9 cellular contexts compared by ENCODE assay signal in genomic region chr10:124697837-124698559, GRCh38. TPM values are rescaled to one million over a fixed set of nuclear protein-coding genes. Genes with fewer than 3 reads are reported as not detected.
DNase-seq lines count a peak whose midpoint lies in the region; ATAC-seq and TF ChIP-seq lines count a peak whose summit lies in the region.
"Had no signal": no experiment of that assay in that cellular context is flagged by ENCODE, and none has a peak within 500 bp of the region (broad histone marks: within the 10 kb centered on the region; RNA-seq: fewer than 3 reads in every experiment).

No MANE protein-coding gene starts in this region.

- no peaks in the 10 kb centered on the region for H3K9me3 ChIP-seq in heart left ventricle
- no peaks in the 10 kb centered on the region for H3K9me3 ChIP-seq in right cardiac atrium (ENCODE audit: control insufficient read depth, low read length)
- no peaks in the 10 kb centered on the region for H3K9me3 ChIP-seq in upper lobe of right lung
- H3K9me3 ChIP-seq in smooth muscle cell (replicated peaks; ENCODE audit: low read depth) = no peaks in the 10 kb centered on the region

- no peak for TF ChIP-seq CTCF in heart left ventricle (IDR thresholded peaks at IDR 0.05)
- no peak for TF ChIP-seq CTCF in upper lobe of right lung (IDR thresholded peaks at IDR 0.05)
- no peak for TF ChIP-seq CTCF in smooth muscle cell (IDR thresholded peaks at IDR 0.05; ENCODE audit: borderline replicate concordance, insufficient read depth, poor library complexity, severe bottlenecking)
- TF ChIP-seq CTCF in brain microvascular endothelial cell (IDR thresholded peaks at IDR 0.05; ENCODE audit: low read depth, low read length, missing control alignments) = no peak

- H4K20me1 ChIP-seq in smooth muscle cell (ENCODE audit: low read depth) = peaks cover 55% of the 10 kb centered on the region

- H2AFZ ChIP-seq in smooth muscle cell (ENCODE audit: low read depth) = no peak overlapping the region

- H3K4me1 ChIP-seq in heart left ventricle (peaks cover 38 to 99% (median 81%) of the 10 kb centered on the region in 12 donors), right cardiac atrium (ENCODE audit: control insufficient read depth, insufficient read depth, low read length) (peaks cover 63% of the 10 kb centered on the region), upper lobe of right lung (peaks cover 69% of the 10 kb centered on the region), smooth muscle cell (ENCODE audit: low read depth) (no peaks in the 10 kb centered on the region)

- no peak overlapping the region for H3K9ac ChIP-seq in smooth muscle cell (ENCODE audit: low read depth)

- H3K4me3 ChIP-seq in heart left ventricle = no peak overlapping the region
- no peak overlapping the region for H3K4me3 ChIP-seq in right cardiac atrium (ENCODE audit: low read length)
- H3K4me3 ChIP-seq in upper lobe of right lung = no peak overlapping the region
- H3K4me3 ChIP-seq in smooth muscle cell = no peak overlapping the region
- no peak overlapping the region for H3K4me3 ChIP-seq in brain microvascular endothelial cell (ENCODE audit: low read depth, low read length)
- H3K4me3 ChIP-seq: lung had no signal

- H3K36me3 ChIP-seq in heart left ventricle (peaks cover 0 to 20% (median 12%) of the 10 kb centered on the region in 9 donors), upper lobe of right lung (peaks cover 26% of the 10 kb centered on the region), smooth muscle cell (ENCODE audit: low read depth) (no peaks in the 10 kb centered on the region), brain microvascular endothelial cell (replicated peaks) (peaks cover 6% of the 10 kb centered on the region)

- H3K79me2 ChIP-seq in smooth muscle cell (ENCODE audit: low read depth) = no peaks in the 10 kb centered on the region

- TF ChIP-seq POLR2A in heart left ventricle (IDR thresholded peaks at IDR 0.05) = no peak

- 61 to 68% (median 66%) methylated on average over 9 to 13 of the region's 13 CpGs for WGBS in heart left ventricle, 4 donors
- 73% methylated on average over 13 of the region's 13 CpGs for WGBS in right cardiac atrium
- 96% methylated on average over 12 of the region's 13 CpGs for WGBS in smooth muscle cell (ENCODE audit: low lambda C conversion rate)

- in situ Hi-C loops in brain microvascular endothelial cell (cut with HindIII; ENCODE audit: low pct_ligation_motif_present, low sequenced_read_pairs) = no loop called here

- peak in 2 of 5 donors; percentile 22 to 64 for DNase-seq in heart left ventricle
- no peak for DNase-seq in Right ventricle myocardium superior
- DNase-seq in activated CD4-positive, alpha-beta T cell treated with anti-CD3 and anti-CD28 coated beads for 4 hours = peak; percentile 44 to 60
- peak in 2 of 3 donors; percentile 13 to 53 for DNase-seq in right cardiac atrium
- peak; percentile 63 for DNase-seq in upper lobe of right lung
- no peak for DNase-seq in smooth muscle cell (lab: John Stamatoyannopoulos, UW; ENCODE audit: unreplicated experiment)
- no peak for DNase-seq in SW480 (ENCODE audit: low spot score)
- DNase-seq in brain microvascular endothelial cell = no peak

- intact Hi-C loops in heart left ventricle (cut with DNase I) (no loop called here), Right ventricle myocardium superior (cut with DNase I) (no loop called here), right cardiac atrium (cut with DNase I) (no loop called here), upper lobe of right lung (cut with DNase I) (no loop called here)

- H3F3A ChIP-seq in smooth muscle cell (ENCODE audit: low read depth) = no peaks in the 10 kb centered on the region

- H3K27ac ChIP-seq in heart left ventricle = peak overlapping the region in 9 of 12 donors; percentile 14 to 97 (median 89)
- H3K27ac ChIP-seq in right cardiac atrium (ENCODE audit: low read length) = peak overlapping the region; percentile 40
- peak overlapping the region; percentile 14 for H3K27ac ChIP-seq in upper lobe of right lung
- no peak overlapping the region for H3K27ac ChIP-seq in smooth muscle cell (ENCODE audit: low read depth)
- H3K27ac ChIP-seq in brain microvascular endothelial cell = no peak overlapping the region

- no peak for ATAC-seq in heart left ventricle
- no peak for ATAC-seq in Right ventricle myocardium superior (ENCODE audit: poor library complexity)
- ATAC-seq in right cardiac atrium = no peak
- no peak for ATAC-seq in upper lobe of right lung

- H3K27me3 ChIP-seq in heart left ventricle (no peaks in the 10 kb centered on the region), right cardiac atrium (ENCODE audit: control insufficient read depth, insufficient read depth) (no peaks in the 10 kb centered on the region), upper lobe of right lung (no peaks in the 10 kb centered on the region), smooth muscle cell (ENCODE audit: low read depth) (no peaks in the 10 kb centered on the region), brain microvascular endothelial cell (replicated peaks) (no peaks in the 10 kb centered on the region)

- no peak overlapping the region for H3K4me2 ChIP-seq in smooth muscle cell

RNA-seq across cellular contexts. Expression of gene FAM53B, which starts 46.2 kb away (rescaled TPM):
- total RNA-seq in heart left ventricle (10 to 100 TPM; 30.2 to 57.7 (median 36.3) TPM), Right ventricle myocardium superior (38.1 TPM), right cardiac atrium (10 to 100 TPM; 34.6 to 58.3 (median 49.8) TPM), upper lobe of right lung (31.4 TPM), smooth muscle cell (6.2 and 9.3 TPM in 2 replicates)
- polyA plus RNA-seq in heart left ventricle (10 to 100 TPM; 23.7 to 25.6 TPM), right cardiac atrium (39.5 TPM), smooth muscle cell (5.5 and 9.3 TPM in 2 replicates)

Comparison
In these comparisons a context has a peak if more than half of its experiments do, and no peak if none do; other contexts are left out.
1. DNase-seq: peak in activated CD4-positive, alpha-beta T cell treated with anti-CD3 and anti-CD28 coated beads for 4 hours (2 of 2), right cardiac atrium (2 of 3) and upper lobe of right lung (single experiment); none in Right ventricle myocardium superior (single experiment), smooth muscle cell (single experiment), SW480 (single experiment) and brain microvascular endothelial cell (single experiment).
2. H3K27ac ChIP-seq: peak in heart left ventricle (9 of 12), right cardiac atrium (single experiment) and upper lobe of right lung (single experiment); none in smooth muscle cell (single experiment) and brain microvascular endothelial cell (single experiment).